ENCODE assay signal across 9 cellular contexts in genomic region chr5:77971965-77972544, GRCh38.
DNase-seq lines count a peak whose midpoint lies in the region; ATAC-seq, FAIRE-seq and TF ChIP-seq lines count a peak whose summit lies in the region.
"Had no signal": no experiment of that assay in that cellular context is flagged by ENCODE, and none has a peak within 500 bp of the region (broad histone marks: within the 10 kb centered on the region; RNA-seq: fewer than 3 reads in every experiment).

No MANE protein-coding gene starts in this region.

- H4K20me1 ChIP-seq in SK-N-SH (ENCODE audit: insufficient read depth): no peaks in the 10 kb centered on the region

- peaks cover 0 to 11% of the 10 kb centered on the region in 2 experiments; a peak in 1 of 4 replicates for H3K4me1 ChIP-seq in SK-N-SH (ENCODE audit: control insufficient read depth in 1 of 2, insufficient read depth in 2 of 2, low read depth in 1 of 2, low read length in 1 of 2)
- H3K4me1 ChIP-seq in kidney (ENCODE audit: control insufficient read depth in 1 of 2, insufficient read depth in 1 of 2, low read depth in 1 of 2, low read length in 2 of 2): peaks cover 5 to 9% of the 10 kb centered on the region in 2 donors
- peaks cover 7 to 14% of the 10 kb centered on the region in 2 donors for H3K4me1 ChIP-seq in thoracic aorta (ENCODE audit: control insufficient read depth in 1 of 2, low read depth in 2 of 2)

- H3K27me3 ChIP-seq in SK-N-SH (ENCODE audit: insufficient read depth) (peaks cover 16% of the 10 kb centered on the region; the same call in 1 of the 2 replicates), thoracic aorta (replicated peaks; ENCODE audit: insufficient read depth) (no peaks in the 10 kb centered on the region)

- no peaks in the 10 kb centered on the region for H3F3A ChIP-seq in SK-N-SH (replicated peaks; ENCODE audit: insufficient read depth)

- H3K79me2 ChIP-seq in SK-N-SH (ENCODE audit: insufficient read depth): no peaks in the 10 kb centered on the region

- peak in 1 of 2 experiments; percentile 45; a peak in 2 of 4 replicates for TF ChIP-seq EP300 in SK-N-SH (IDR thresholded peaks at IDR 0.05; ENCODE audit: borderline replicate concordance in 1 of 2, low read depth in 1 of 2, low read length in 1 of 2)

- CTCF ChIA-PET in SK-N-SH (lab: Yijun Ruan, JAX): interaction anchor here (1.2 to 3.0 kb wide), 2 partner anchors 13 to 78 kb away, joined by 3 to 22 read pairs; no protein-coding TSS in a partner anchor

- H3K9me2 ChIP-seq in SK-N-SH: no peaks in the 10 kb centered on the region

- H3K36me3 Mint-ChIP-seq in activated T-cell treated with anti-CD3 and anti-CD28 coated beads, Interleukin-2, amount 50 U/mL, for 72 hours (ENCODE audit: insufficient read depth in 2 of 2): peaks cover 0 to 1% of the 10 kb centered on the region in 2 donors

- ATAC-seq in activated T-cell treated with anti-CD3 and anti-CD28 coated beads, Interleukin-2, amount 50 U/mL, for 72 hours (replicated peaks in 1 of 2): no peak
- no peak for ATAC-seq in thoracic aorta (ENCODE audit: insufficient number of reproducible peaks, low FRiP score, low read depth)
- ATAC-seq in HG03039 (IDR thresholded peaks at IDR 0.05; ENCODE audit: unreplicated experiment): no peak

- H3K9ac ChIP-seq in SK-N-SH (no peak overlapping the region), kidney (ENCODE audit: low read length in 2 of 2) (no peak overlapping the region)

- H3K4me1 Mint-ChIP-seq in activated T-cell treated with anti-CD3 and anti-CD28 coated beads, Interleukin-2, amount 50 U/mL, for 72 hours (ENCODE audit: low read depth): peaks cover 17% of the 10 kb centered on the region

- POLR2A ChIA-PET in SK-N-SH (lab: Yijun Ruan, JAX): no interaction called here

- no peaks in the 10 kb centered on the region for H3K36me3 ChIP-seq in SK-N-SH (replicated peaks in 1 of 2; ENCODE audit: control insufficient read depth in 1 of 2, insufficient read depth in 2 of 2, low read length in 1 of 2)
- H3K36me3 ChIP-seq in kidney (ENCODE audit: control insufficient read depth in 1 of 2, insufficient read depth in 2 of 2, low read length in 2 of 2): no peaks in the 10 kb centered on the region
- no peaks in the 10 kb centered on the region for H3K36me3 ChIP-seq in thoracic aorta

- H3K9me3 Mint-ChIP-seq in activated T-cell treated with anti-CD3 and anti-CD28 coated beads, Interleukin-2, amount 50 U/mL, for 72 hours: no peaks in the 10 kb centered on the region

- H3K4me3 Mint-ChIP-seq in activated T-cell treated with anti-CD3 and anti-CD28 coated beads, Interleukin-2, amount 50 U/mL, for 72 hours: peak overlapping the region; percentile 68 to 72

- intact Hi-C loops in kidney (cut with DNase I): no loop called here

- no peak overlapping the region for H3K27ac Mint-ChIP-seq in activated T-cell treated with anti-CD3 and anti-CD28 coated beads, Interleukin-2, amount 50 U/mL, for 72 hours

- no peak for TF ChIP-seq CTCF in SK-N-SH (IDR thresholded peaks at IDR 0.05)
- no peak for TF ChIP-seq CTCF in kidney (IDR thresholded peaks at IDR 0.05; ENCODE audit: borderline replicate concordance, extremely low read depth, insufficient read depth)
- TF ChIP-seq CTCF in thoracic aorta (IDR thresholded peaks at IDR 0.05): no peak

- H3K4me3 ChIP-seq in SK-N-SH (ENCODE audit: low read depth in 2 of 2, low read length in 1 of 2): peak overlapping the region; percentile 23 to 42; a peak in 2 of 4 replicates
- H3K4me3 ChIP-seq in kidney (ENCODE audit: low read length in 2 of 2): peak overlapping the region; percentile 30 to 45
- peak overlapping the region; percentile 74 for H3K4me3 ChIP-seq in thoracic aorta

- H3K27ac ChIP-seq in SK-N-SH (ENCODE audit: low read depth in 2 of 2, low read length in 1 of 2) (no peak overlapping the region), kidney (ENCODE audit: low read depth in 2 of 2, low read length in 2 of 2) (no peak overlapping the region), thoracic aorta (no peak overlapping the region)

- FAIRE-seq in kidney (lab: Jason Lieb, UNC): no peak
- FAIRE-seq: colon had no signal

- TF ChIP-seq RAD21 in SK-N-SH (IDR thresholded peaks at IDR 0.05; ENCODE audit: low read length): no peak

- H3K4me2 ChIP-seq in SK-N-SH: peak overlapping the region; percentile 65; the same call in 1 of the 2 replicates

- DNase-seq in activated T-cell treated with anti-CD3 and anti-CD28 coated beads, Interleukin-2, amount 50 U/mL, for 72 hours: no peak
- DNase-seq in activated T-cell treated with anti-CD3 and anti-CD28 coated beads for 4 hours: no peak
- peak; percentile 51 for DNase-seq in SK-N-SH
- no peak for DNase-seq in kidney
- no peak for DNase-seq in thoracic aorta (ENCODE audit: low spot score)
- DNase-seq in NCI-H526 (lab: John Stamatoyannopoulos, UW): no peak
- no peak for DNase-seq in stimulated activated CD4-positive, alpha-beta T cell treated with anti-CD3 and anti-CD28 coated beads, Interleukin-2, amount 100 ng/mL, for 24 hours

- H3K27me3 Mint-ChIP-seq in activated T-cell treated with anti-CD3 and anti-CD28 coated beads, Interleukin-2, amount 50 U/mL, for 72 hours (ENCODE audit: low read depth): peaks cover 56% of the 10 kb centered on the region

- peak overlapping the region; percentile 25; the same call in 1 of the 2 replicates for H2AFZ ChIP-seq in SK-N-SH (ENCODE audit: low read depth)

- H3K9me3 ChIP-seq in SK-N-SH: no peaks in the 10 kb centered on the region
- H3K9me3 ChIP-seq in kidney (ENCODE audit: control insufficient read depth in 1 of 2, low read length in 2 of 2): no peaks in the 10 kb centered on the region
- no peaks in the 10 kb centered on the region for H3K9me3 ChIP-seq in thoracic aorta

- 15% methylated on average over 15 of the region's 15 CpGs for WGBS in SK-N-SH (ENCODE audit: low lambda C conversion rate)

TF ChIP-seq in SK-N-SH, 30 proteins besides CTCF, POLR2A, EP300 and RAD21 (continues in another document):
- TF ChIP-seq GATA2 (CRISPR knock-in tag; IDR thresholded peaks at IDR 0.05) (no peak), EZH2phosphoT487 (IDR thresholded peaks at IDR 0.05; ENCODE audit: borderline replicate concordance, low read depth) (no peak), MAX (IDR thresholded peaks at IDR 0.05; ENCODE audit: low read depth) (no peak), YY1 (IDR thresholded peaks at IDR 0.05; ENCODE audit: low read depth) (no peak), RFX5 (IDR thresholded peaks at IDR 0.05; ENCODE audit: low read length) (no peak), ELF1 (IDR thresholded peaks at IDR 0.05) (no peak), REST (IDR thresholded peaks at IDR 0.05; ENCODE audit: low read depth, low read length) (no peak), JUND (IDR thresholded peaks at IDR 0.05) (no peak), RXRA (IDR thresholded peaks at IDR 0.05; ENCODE audit: borderline replicate concordance, low read depth) (no peak), SMC3 (IDR thresholded peaks at IDR 0.05; ENCODE audit: low read depth, low read length) (no peak), PBX3 (IDR thresholded peaks at IDR 0.05) (no peak), RCOR1 (IDR thresholded peaks at IDR 0.05; ENCODE audit: low read length) (no peak), NFIC (IDR thresholded peaks at IDR 0.05; ENCODE audit: borderline replicate concordance) (no peak), FOSL2 (IDR thresholded peaks at IDR 0.05; ENCODE audit: borderline replicate concordance, low read depth) (no peak), MXI1 (IDR thresholded peaks at IDR 0.05; ENCODE audit: low read depth, low read length) (no peak)
